ENCODE assay signal across 16 cellular contexts in the genomic region with DNA sequence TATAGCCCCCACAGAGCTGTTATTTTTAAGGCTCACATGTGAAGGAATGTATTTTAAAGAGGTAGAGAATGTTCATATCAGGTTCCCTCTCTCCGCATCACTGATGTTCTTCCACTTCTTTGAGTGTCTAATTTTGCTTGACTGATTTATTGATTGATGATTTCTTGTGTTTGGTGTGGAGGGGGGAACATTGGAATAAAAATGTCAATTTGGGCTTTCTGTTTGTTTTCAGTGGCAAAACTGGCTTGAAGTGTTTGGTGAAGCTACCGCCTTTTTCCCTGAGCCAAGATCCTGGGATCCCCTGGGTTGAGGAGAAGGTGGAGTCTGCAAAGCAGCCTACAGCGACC. TPM values are rescaled to one million over a fixed set of nuclear protein-coding genes. Genes with fewer than 3 reads are reported as not detected.
DNase-seq lines count a peak whose midpoint lies in the region; ATAC-seq and TF ChIP-seq lines count a peak whose summit lies in the region.
"Had no signal": no experiment of that assay in that cellular context is flagged by ENCODE, and none has a peak within 500 bp of the region (broad histone marks: within the 10 kb centered on the region; RNA-seq: fewer than 3 reads in every experiment).

No MANE protein-coding gene starts in this region.

- CTCF ChIA-PET in PC-3 (lab: Charles Lee): no interaction called here
- CTCF ChIA-PET in activated naive CD4-positive, alpha-beta T cell treated with anti-CD3 and anti-CD28 coated beads for 36 hours (lab: Charles Lee): interaction anchor here (0.6 to 1.4 kb wide), 2 partner anchors 11 to 492 kb away, joined by 3 read pairs; no protein-coding TSS in a partner anchor

- BruUV-seq in PC-3 (replicated peaks; lab: Mats Ljungman, UMichigan): no TSS peak

- peaks cover 47% of the 10 kb centered on the region for H3K4me1 Mint-ChIP-seq in neural progenitor cell
- no peaks in the 10 kb centered on the region for H3K4me1 Mint-ChIP-seq in activated naive CD4-positive, alpha-beta T cell treated with anti-CD3 and anti-CD28 coated beads for 36 hours (ENCODE audit: low read depth)
- H3K4me1 Mint-ChIP-seq: CD4-positive, alpha-beta memory T cell had no signal

- H3K4me3 Mint-ChIP-seq in neural progenitor cell: no peak overlapping the region
- no peak overlapping the region for H3K4me3 Mint-ChIP-seq in activated naive CD4-positive, alpha-beta T cell treated with anti-CD3 and anti-CD28 coated beads for 36 hours
- H3K4me3 Mint-ChIP-seq: CD4-positive, alpha-beta memory T cell had no signal

- H3K27me3 Mint-ChIP-seq in neural progenitor cell (ENCODE audit: insufficient read depth, low read depth): no peaks in the 10 kb centered on the region
- peaks cover 8% of the 10 kb centered on the region for H3K27me3 Mint-ChIP-seq in activated naive CD4-positive, alpha-beta T cell treated with anti-CD3 and anti-CD28 coated beads for 36 hours (ENCODE audit: low read depth)

- WGBS in hepatocyte (ENCODE audit: low lambda C conversion rate, missing lambda C conversion rate): 74% methylated on average over 3 of the region's 3 CpGs

- DNase-seq in PC-3 (no peak), hepatocyte (ENCODE audit: low spot score) (no peak), neural progenitor cell (ENCODE audit: low spot score) (no peak), NCI-H1694 treated with DMSO at 0.1 percent for 48 hours (lab: John Stamatoyannopoulos, UW) (no peak), DMS 273 (lab: John Stamatoyannopoulos, UW; ENCODE audit: unreplicated experiment) (no peak), SKM-1 (lab: John Stamatoyannopoulos, UW; ENCODE audit: unreplicated experiment) (no peak)
- DNase-seq in activated naive CD4-positive, alpha-beta T cell treated with anti-CD3 and anti-CD28 coated beads for 36 hours: no peak
- DNase-seq: AML-193; CD4-positive, alpha-beta memory T cell; DND-41; GDM1; KBM-7; NCI-H1092 had no signal

- H3K9me3 ChIP-seq in PC-3 (ENCODE audit: low read length) (no peaks in the 10 kb centered on the region), hepatocyte (ENCODE audit: low read depth) (no peaks in the 10 kb centered on the region), neural progenitor cell (ENCODE audit: low read depth) (no peaks in the 10 kb centered on the region)

- H3K27me3 ChIP-seq in ACC112 (ENCODE audit: insufficient read depth, low read length): no peaks in the 10 kb centered on the region
- no peaks in the 10 kb centered on the region for H3K27me3 ChIP-seq in PC-3 (ENCODE audit: low read length)
- no peaks in the 10 kb centered on the region for H3K27me3 ChIP-seq in hepatocyte
- no peaks in the 10 kb centered on the region for H3K27me3 ChIP-seq in neural progenitor cell

- H3K36me3 ChIP-seq in ACC112 (ENCODE audit: insufficient read depth, low read length) (no peaks in the 10 kb centered on the region), PC-3 (ENCODE audit: low read depth, low read length) (no peaks in the 10 kb centered on the region), hepatocyte (replicated peaks; ENCODE audit: insufficient read depth, low read depth) (no peaks in the 10 kb centered on the region), neural progenitor cell (no peaks in the 10 kb centered on the region)

- H3K4me2 ChIP-seq in PC-3 (ENCODE audit: low read length): no peak overlapping the region
- no peak overlapping the region for H3K4me2 ChIP-seq in hepatocyte
- H3K4me2 ChIP-seq in neural progenitor cell: no peak overlapping the region

- H4K20me1 ChIP-seq in PC-3 (ENCODE audit: low read length) (no peaks in the 10 kb centered on the region), hepatocyte (ENCODE audit: insufficient read depth, poor library complexity, severe bottlenecking) (no peaks in the 10 kb centered on the region), neural progenitor cell (ENCODE audit: low read depth) (no peaks in the 10 kb centered on the region)

- peaks cover 19% of the 10 kb centered on the region for H3K4me1 ChIP-seq in ACC112 (ENCODE audit: control insufficient read depth, insufficient read depth, low read length, unreplicated experiment)
- peaks cover 3% of the 10 kb centered on the region; the same call in 1 of the 2 replicates for H3K4me1 ChIP-seq in PC-3 (ENCODE audit: insufficient read depth, low read length)
- H3K4me1 ChIP-seq in hepatocyte (ENCODE audit: insufficient read depth): peaks cover 28% of the 10 kb centered on the region
- peaks cover 22% of the 10 kb centered on the region for H3K4me1 ChIP-seq in neural progenitor cell

- H3F3A ChIP-seq in PC-3 (ENCODE audit: low read length, unreplicated experiment) (no peaks in the 10 kb centered on the region), neural progenitor cell (ENCODE audit: low read depth) (peaks cover 6% of the 10 kb centered on the region)

- H3K9me2 ChIP-seq in PC-3 (replicated peaks; ENCODE audit: low read length): no peaks in the 10 kb centered on the region
- no peaks in the 10 kb centered on the region for H3K9me2 ChIP-seq in hepatocyte (replicated peaks; ENCODE audit: insufficient read depth)

- TF ChIP-seq CTCF in PC-3 (conservative IDR thresholded peaks at IDR 0.05; ENCODE audit: low read depth, low read length) (no peak), hepatocyte (IDR thresholded peaks at IDR 0.05; ENCODE audit: poor library complexity) (no peak), neural progenitor cell (IDR thresholded peaks at IDR 0.05) (no peak)

- ATAC-seq in PC-3: no peak
- ATAC-seq: Right ventricle myocardium inferior had no signal

- H3K9ac ChIP-seq in PC-3 (ENCODE audit: low read length): no peak overlapping the region
- no peak overlapping the region for H3K9ac ChIP-seq in neural progenitor cell

- no peaks in the 10 kb centered on the region for H3K9me3 Mint-ChIP-seq in neural progenitor cell
- no peaks in the 10 kb centered on the region for H3K9me3 Mint-ChIP-seq in activated naive CD4-positive, alpha-beta T cell treated with anti-CD3 and anti-CD28 coated beads for 36 hours
- H3K9me3 Mint-ChIP-seq: CD4-positive, alpha-beta memory T cell had no signal

- H2AFZ ChIP-seq in ACC112 (ENCODE audit: low read length, unreplicated experiment): peak overlapping the region; percentile 56
- 0 out of 2 replicates have a peak overlapping the region, but pooled peaks have one; percentile 27 for H2AFZ ChIP-seq in PC-3 (ENCODE audit: low read length)
- no peak overlapping the region for H2AFZ ChIP-seq in hepatocyte
- no peak overlapping the region for H2AFZ ChIP-seq in neural progenitor cell (replicated peaks)

- H3K79me2 ChIP-seq in ACC112 (ENCODE audit: control insufficient read depth, insufficient read depth, low read length, unreplicated experiment): no peaks in the 10 kb centered on the region
- no peaks in the 10 kb centered on the region for H3K79me2 ChIP-seq in PC-3 (ENCODE audit: low read length)
- no peaks in the 10 kb centered on the region for H3K79me2 ChIP-seq in hepatocyte
- H3K79me2 ChIP-seq in neural progenitor cell (ENCODE audit: low read depth): no peaks in the 10 kb centered on the region

- POLR2A ChIA-PET in PC-3 (lab: Charles Lee; ENCODE audit: unreplicated experiment): no interaction called here

- intact Hi-C loops in PC-3 (cut with micrococcal nuclease): no loop called here
- intact Hi-C loops in activated naive CD4-positive, alpha-beta T cell treated with anti-CD3 and anti-CD28 coated beads for 36 hours (cut with micrococcal nuclease): no loop called here

- H3K4me3 ChIP-seq in ACC112 (ENCODE audit: low read depth, low read length): no peak overlapping the region
- no peak overlapping the region for H3K4me3 ChIP-seq in PC-3 (ENCODE audit: low read length)
- no peak overlapping the region for H3K4me3 ChIP-seq in hepatocyte
- no peak overlapping the region for H3K4me3 ChIP-seq in neural progenitor cell

- peak overlapping the region; percentile 88 for H3K27ac Mint-ChIP-seq in neural progenitor cell
- no peak overlapping the region for H3K27ac Mint-ChIP-seq in activated naive CD4-positive, alpha-beta T cell treated with anti-CD3 and anti-CD28 coated beads for 36 hours
- H3K27ac Mint-ChIP-seq: CD4-positive, alpha-beta memory T cell had no signal

- H3K36me3 Mint-ChIP-seq in neural progenitor cell: peaks cover 3% of the 10 kb centered on the region
- no peaks in the 10 kb centered on the region for H3K36me3 Mint-ChIP-seq in activated naive CD4-positive, alpha-beta T cell treated with anti-CD3 and anti-CD28 coated beads for 36 hours (ENCODE audit: low read depth)
- H3K36me3 Mint-ChIP-seq: CD4-positive, alpha-beta memory T cell had no signal

- H3K27ac ChIP-seq in ACC112 (ENCODE audit: low read depth, low read length): no peak overlapping the region
- H3K27ac ChIP-seq in PC-3 (ENCODE audit: low read length): no peak overlapping the region
- H3K27ac ChIP-seq in hepatocyte: peak overlapping the region; percentile 69
- H3K27ac ChIP-seq in neural progenitor cell: no peak overlapping the region

RNA-seq across cellular contexts. Expression of gene TMEM212, which starts 2.7 kb away (rescaled TPM):
- total RNA-seq in PC-3 (2014; rRNA removed) (not detected in 2 replicates), hepatocyte (not detected in 2 replicates), neural progenitor cell (ENCODE audit: low replicate concordance) (not detected in 2 replicates)
- polyA plus RNA-seq in hepatocyte: not detected in 2 replicates
- not detected for total RNA-seq in activated naive CD4-positive, alpha-beta T cell treated with anti-CD3 and anti-CD28 coated beads for 36 hours
- total RNA-seq: CD4-positive, alpha-beta memory T cell; M059J; Right ventricle myocardium inferior had no signal
- polyA plus RNA-seq: CD4-positive, alpha-beta memory T cell had no signal

RNA-seq across cellular contexts. Expression of gene PLD1, which starts 30.2 kb away (rescaled TPM):
- total RNA-seq in PC-3 (2014; rRNA removed) (7.3 and 8.3 TPM in 2 replicates), hepatocyte (63.3 and 71.1 TPM in 2 replicates), neural progenitor cell (ENCODE audit: low replicate concordance) (0.19 and 0.21 TPM in 2 replicates)
- polyA plus RNA-seq in hepatocyte: 29.4 and 42.1 TPM in 2 replicates
- under 1 TPM in 1 of 2 experiments, not detected in 1; 0.25 TPM for total RNA-seq in activated naive CD4-positive, alpha-beta T cell treated with anti-CD3 and anti-CD28 coated beads for 36 hours

Comparison
In these comparisons a context has a peak if more than half of its experiments do, and no peak if none do; other contexts are left out.
1. H2AFZ ChIP-seq: peak in ACC112 (single experiment) and PC-3 (single experiment); none in hepatocyte (single experiment) and neural progenitor cell (single experiment).